12 cellular contexts compared by ENCODE assay signal in genomic region chr17:74408262-74408661, GRCh38. TPM values are rescaled to one million over a fixed set of nuclear protein-coding genes. Genes with fewer than 3 reads are reported as not detected.
DNase-seq lines count a peak whose midpoint lies in the region; ATAC-seq and TF ChIP-seq lines count a peak whose summit lies in the region.
"Had no signal": no experiment of that assay in that cellular context is flagged by ENCODE, and none has a peak within 500 bp of the region (broad histone marks: within the 10 kb centered on the region; RNA-seq: fewer than 3 reads in every experiment).

No MANE protein-coding gene starts in this region.

- WGBS in body of pancreas, 2 donors: 80 to 83% methylated on average over 3 of the region's 3 CpGs
- WGBS in mesendoderm (ENCODE audit: extremely low coverage, insufficient coverage, low lambda C conversion rate): no CpG with 5 or more reads among the region's 3 CpGs

- no peaks in the 10 kb centered on the region for H3K79me2 ChIP-seq in mesendoderm (ENCODE audit: control insufficient read depth, insufficient read depth, low read length)

- H2BK5ac ChIP-seq in mesendoderm (ENCODE audit: low read length): no peak overlapping the region

- H3K27me3 ChIP-seq in body of pancreas: no peaks in the 10 kb centered on the region
- H3K27me3 ChIP-seq in mesendoderm (ENCODE audit: insufficient read depth, low read length, poor library complexity): no peaks in the 10 kb centered on the region
- peaks cover 0 to 9% of the 10 kb centered on the region in 2 donors for H3K27me3 ChIP-seq in tibial artery

- H3K36me3 ChIP-seq in body of pancreas (replicated peaks in 1 of 2; ENCODE audit: insufficient read depth in 1 of 2, low read depth in 2 of 2): no peaks in the 10 kb centered on the region
- no peaks in the 10 kb centered on the region for H3K36me3 ChIP-seq in mesendoderm (ENCODE audit: control insufficient read depth, insufficient read depth, low read length)
- no peaks in the 10 kb centered on the region for H3K36me3 ChIP-seq in tibial artery

- H3K56ac ChIP-seq in mesendoderm (ENCODE audit: low read length): no peak overlapping the region

- H3K18ac ChIP-seq in mesendoderm (ENCODE audit: low read length): no peak overlapping the region

- no peak for TF ChIP-seq POLR2A in body of pancreas (IDR thresholded peaks at IDR 0.05)

- no peak overlapping the region for H3K9ac ChIP-seq in mesendoderm (ENCODE audit: low read length)

- no peak overlapping the region for H2BK120ac ChIP-seq in mesendoderm (ENCODE audit: low read depth, low read length)

- intact Hi-C loops in body of pancreas (cut with DNase I): no loop called here
- intact Hi-C loops in tibial artery (cut with DNase I; ENCODE audit: low total_unique reads): no loop called here

- peaks cover 8% of the 10 kb centered on the region for H3K4me1 ChIP-seq in body of pancreas
- peaks cover 6% of the 10 kb centered on the region for H3K4me1 ChIP-seq in mesendoderm (ENCODE audit: control insufficient read depth, low read depth, low read length)
- no peaks in the 10 kb centered on the region for H3K4me1 ChIP-seq in tibial artery

- TF ChIP-seq CTCF in GM10266 (IDR thresholded peaks at IDR 0.05; ENCODE audit: control insufficient read depth, insufficient read depth, low read depth, missing control alignments) (peak; percentile 45), body of pancreas (IDR thresholded peaks at IDR 0.05) (peak in 2 of 7 experiments; percentile 25 to 40), tibial artery (IDR thresholded peaks at IDR 0.05) (no peak)

- ATAC-seq in body of pancreas: peak; percentile 55
- no peak for ATAC-seq in GM21515 (IDR thresholded peaks at IDR 0.05; ENCODE audit: unreplicated experiment)
- no peak for ATAC-seq in HG03196 (IDR thresholded peaks at IDR 0.05; ENCODE audit: unreplicated experiment)
- no peak for ATAC-seq in GM21447 (IDR thresholded peaks at IDR 0.05; ENCODE audit: unreplicated experiment)

- H3K4ac ChIP-seq in mesendoderm (ENCODE audit: low read depth, low read length): no peak overlapping the region

- H3K9me3 ChIP-seq in body of pancreas (no peaks in the 10 kb centered on the region), tibial artery (no peaks in the 10 kb centered on the region)

- no peak overlapping the region for H3K23ac ChIP-seq in mesendoderm (ENCODE audit: low read length)

- H3K4me3 ChIP-seq in body of pancreas (no peak overlapping the region), mesendoderm (ENCODE audit: low read length) (no peak overlapping the region), tibial artery (no peak overlapping the region)

- DNase-seq in GM10266 (ENCODE audit: extremely low spot score) (no peak), MV-4-11 (lab: John Stamatoyannopoulos, UW) (peak; percentile 63), body of pancreas (peak; percentile 31 to 73 (median 52)), mesendoderm (peak; percentile 61), tibial artery (no peak)
- DNase-seq: HFFc6; naive B cell; stimulated activated CD4-positive, alpha-beta T cell treated with anti-CD3 and anti-CD28 coated beads, Interleukin-15, amount 100 ng/mL, for 24 hours had no signal

- no peaks in the 10 kb centered on the region for H3K79me1 ChIP-seq in mesendoderm (ENCODE audit: low read length)

- no peak overlapping the region for H2AK5ac ChIP-seq in mesendoderm (ENCODE audit: low read length)

- H3K4me2 ChIP-seq in mesendoderm (ENCODE audit: low read length): no peak overlapping the region

- H4K5ac ChIP-seq in mesendoderm (ENCODE audit: low read length): no peak overlapping the region

- H3K27ac ChIP-seq in body of pancreas (no peak overlapping the region), mesendoderm (ENCODE audit: low read depth, low read length) (no peak overlapping the region), tibial artery (no peak overlapping the region)

- H4K8ac ChIP-seq in mesendoderm (ENCODE audit: low read depth, low read length): no peak overlapping the region

- no peak overlapping the region for H2BK15ac ChIP-seq in mesendoderm (replicated peaks; ENCODE audit: low read depth)

RNA-seq across cellular contexts. Expression of gene GPRC5C, which starts 23.6 kb away (rescaled TPM):
- 10 to 100 TPM; 68.0 to 71.2 TPM for total RNA-seq in body of pancreas
- polyA plus RNA-seq in mesendoderm (2013, experiment 1 of 2): 3.7 TPM
- polyA plus RNA-seq in mesendoderm (2013, experiment 2 of 2): 4.0 TPM
- total RNA-seq: HFFc6 had no signal

RNA-seq across cellular contexts. Expression of gene GPR142, which starts 41.0 kb away (rescaled TPM):
- total RNA-seq in body of pancreas: under 1 TPM; 0.52 to 0.66 TPM
- not detected for polyA plus RNA-seq in mesendoderm (2013, experiment 1 of 2)
- not detected for polyA plus RNA-seq in mesendoderm (2013, experiment 2 of 2)
- total RNA-seq: glomerular endothelial cell, HFFc6 had no signal

RNA-seq across cellular contexts. Expression of gene BTBD17, which starts 46.6 kb away (rescaled TPM):
- 1 to 10 TPM in 1 of 2 donors, not detected in 1; 1.0 TPM for total RNA-seq in body of pancreas
- polyA plus RNA-seq in mesendoderm (2013, experiment 1 of 2): 0.65 TPM
- 0.73 TPM for polyA plus RNA-seq in mesendoderm (2013, experiment 2 of 2)
- total RNA-seq: glomerular endothelial cell, HFFc6 had no signal

RNA-seq across cellular contexts. Expression of gene CD300A, which starts 58.2 kb away (rescaled TPM):
- total RNA-seq in body of pancreas: 1 to 10 TPM; 2.0 to 3.1 TPM
- 0.03 TPM for polyA plus RNA-seq in mesendoderm (2013, experiment 1 of 2)
- 0.03 TPM for polyA plus RNA-seq in mesendoderm (2013, experiment 2 of 2)
- total RNA-seq: glomerular endothelial cell, HFFc6 had no signal

Comparison
In these comparisons a context has a peak if more than half of its experiments do, and no peak if none do; other contexts are left out.
1. DNase-seq: peak in MV-4-11 (single experiment), body of pancreas (4 of 4) and mesendoderm (single experiment); none in GM10266 (single experiment) and tibial artery (0 of 2).